In the genomic region with DNA sequence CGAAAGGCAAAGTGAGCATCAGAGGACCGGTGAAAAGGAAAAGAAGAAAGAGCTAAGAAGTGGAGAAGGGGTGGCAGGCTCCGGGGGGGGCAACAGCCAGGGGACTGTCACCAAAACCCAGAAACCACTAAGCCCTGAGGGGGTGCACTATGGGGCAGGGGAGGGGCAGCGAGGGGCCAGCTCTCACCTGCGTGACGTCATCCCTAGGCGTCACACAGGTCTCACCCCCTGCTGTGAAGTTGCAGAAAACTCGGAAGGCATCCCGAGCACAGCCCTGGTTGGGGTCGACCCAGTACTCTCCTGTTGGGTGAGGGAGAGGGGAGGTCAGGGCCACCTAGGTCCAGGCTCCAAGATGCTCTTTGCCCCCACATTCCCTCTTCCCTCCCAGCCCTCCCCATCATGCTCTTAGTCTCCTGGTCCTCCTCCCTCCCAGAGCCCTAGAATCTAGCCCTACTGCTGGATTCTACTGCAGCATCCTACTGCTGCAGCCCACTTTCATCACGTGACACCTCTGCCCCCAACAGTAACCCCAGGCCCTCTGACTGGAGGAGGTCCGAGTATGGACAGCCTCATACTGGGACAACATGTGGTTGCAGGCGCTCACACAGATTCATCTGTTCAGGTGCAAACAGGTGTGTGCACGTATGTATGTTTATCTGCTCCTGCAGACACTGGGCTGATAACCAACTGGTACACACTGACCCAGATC, we compare ENCODE assay signal across 15 cellular contexts.
"Had no signal": no experiment of that assay in that cellular context is flagged by ENCODE, and none has a peak within 500 bp of the region (broad histone marks: within the 10 kb centered on the region; RNA-seq: fewer than 3 reads in every experiment).

No MANE protein-coding gene starts in this region.

- DNase-seq: activated naive CD4-positive, alpha-beta T cell treated with anti-CD3 and anti-CD28 coated beads for 36 hours; mammary epithelial cell; mucosa of descending colon; naive thymus-derived CD4-positive, alpha-beta T cell; nucleus accumbens; stimulated activated CD4-positive, alpha-beta T cell treated with anti-CD3 and anti-CD28 coated beads, Interleukin-15, amount 100 ng/mL, for 24 hours; stimulated activated CD4-positive, alpha-beta T cell treated with anti-CD3 and anti-CD28 coated beads, Interleukin-4, amount 100 ng/mL, for 24 hours; stimulated activated naive CD4-positive, alpha-beta T cell; tibial artery; uterus had no signal

- H3K4me3 ChIP-seq: adrenal gland, mucosa of descending colon, right atrium auricular region, skin epidermis, tibial artery, uterus had no signal

- H3K36me3 Mint-ChIP-seq: naive thymus-derived CD4-positive, alpha-beta T cell had no signal

- H3K36me3 ChIP-seq: adrenal gland, right atrium auricular region, tibial artery, uterus had no signal

- H3K27me3 ChIP-seq: adrenal gland, right atrium auricular region, tibial artery, uterus had no signal

- H3K27ac Mint-ChIP-seq: activated naive CD4-positive, alpha-beta T cell treated with anti-CD3 and anti-CD28 coated beads for 36 hours; activated T-helper 1 cell treated with anti-CD3 and anti-CD28 coated beads, Interleukin-12 subunit alpha, Interleukin-12 subunit beta, Interleukin-2, Interleukin-4 antibody, amounts not matched to agents 30 ng/mL and 10 ng/mL and 1 ng/mL, durations not matched to agents 14 hours and 24 hours and 36 hours had no signal

- H3K4me3 Mint-ChIP-seq: activated naive CD4-positive, alpha-beta T cell treated with anti-CD3 and anti-CD28 coated beads for 36 hours; activated T-helper 1 cell treated with anti-CD3 and anti-CD28 coated beads, Interleukin-12 subunit alpha, Interleukin-12 subunit beta, Interleukin-2, Interleukin-4 antibody, amounts not matched to agents 30 ng/mL and 10 ng/mL and 1 ng/mL, durations not matched to agents 14 hours and 24 hours and 36 hours; naive thymus-derived CD4-positive, alpha-beta T cell had no signal

- H3K9me3 Mint-ChIP-seq: activated naive CD4-positive, alpha-beta T cell treated with anti-CD3 and anti-CD28 coated beads for 36 hours; activated T-helper 1 cell treated with anti-CD3 and anti-CD28 coated beads, Interleukin-12 subunit alpha, Interleukin-12 subunit beta, Interleukin-2, Interleukin-4 antibody, amounts not matched to agents 30 ng/mL and 10 ng/mL and 1 ng/mL, durations not matched to agents 14 hours and 24 hours and 36 hours; naive thymus-derived CD4-positive, alpha-beta T cell had no signal

- ATAC-seq: activated CD4-positive, CD25-positive, alpha-beta regulatory T cell treated with anti-CD3 and anti-CD28 coated beads, Interleukin-2, amount 50 U/mL, for 24 hours; mucosa of descending colon; naive thymus-derived CD4-positive, alpha-beta T cell had no signal
